In genomic region chr19:51904331-51905165, GRCh38 we compare ENCODE assay signal across 1 cellular context.
TF ChIP-seq lines count a peak whose summit lies in the region.

TSS of gene ZNF649 (minus strand) at chr19:51905017. CDS start at chr19:51900107, 4,910 bp downstream.

TF ChIP-seq in GM12878, 131 proteins besides CTCF, POLR2A, EP300 and RAD21 (continued from another document and continues in another):
- no peak for TF ChIP-seq SMAD1 (IDR thresholded peaks at IDR 0.05; ENCODE audit: low read depth, partially characterized antibody)
- TF ChIP-seq MXI1 (IDR thresholded peaks at IDR 0.05; ENCODE audit: low read depth, low read length): peak; percentile 69
- TF ChIP-seq SP1 (IDR thresholded peaks at IDR 0.05; ENCODE audit: low read depth, low read length): peak; percentile 32
- peak; percentile 91 for TF ChIP-seq NR2C1 (IDR thresholded peaks at IDR 0.05)
- TF ChIP-seq HDAC2 (IDR thresholded peaks at IDR 0.05): no peak
- TF ChIP-seq SRF (IDR thresholded peaks at IDR 0.05; ENCODE audit: low read depth in 2 of 2, low read length in 2 of 2): no peak
- no peak for TF ChIP-seq USF1 (IDR thresholded peaks at IDR 0.05; ENCODE audit: borderline replicate concordance, extremely low read length, insufficient read depth, low read depth, low read length)
- TF ChIP-seq EED (IDR thresholded peaks at IDR 0.05; ENCODE audit: low read depth): no peak
- no peak for TF ChIP-seq TCF7 (IDR thresholded peaks at IDR 0.05; ENCODE audit: borderline replicate concordance)
- no peak for TF ChIP-seq MYB (IDR thresholded peaks at IDR 0.05; ENCODE audit: borderline replicate concordance, low read depth, low read length)
- no peak for TF ChIP-seq LARP7 (IDR thresholded peaks at IDR 0.05)
- no peak for TF ChIP-seq CEBPZ (IDR thresholded peaks at IDR 0.05; ENCODE audit: low read depth, low read length)
- TF ChIP-seq RELA (IDR thresholded peaks at IDR 0.05; ENCODE audit: borderline replicate concordance, partially characterized antibody): no peak
- TF ChIP-seq TAF1 (IDR thresholded peaks at IDR 0.05; ENCODE audit: borderline replicate concordance, low read depth, low read length): peak; percentile 10; the same call in 1 of the 2 replicates
- no peak for TF ChIP-seq ZNF384 (IDR thresholded peaks at IDR 0.05; ENCODE audit: borderline replicate concordance, low read depth, low read length)
- TF ChIP-seq ZBTB40 (IDR thresholded peaks at IDR 0.05; ENCODE audit: borderline replicate concordance): no peak
- no peak for TF ChIP-seq ZNF687 (IDR thresholded peaks at IDR 0.05)
- TF ChIP-seq CREB1 (IDR thresholded peaks at IDR 0.05; ENCODE audit: low read depth): peak; percentile 63
- TF ChIP-seq JUNB (IDR thresholded peaks at IDR 0.05): no peak
- no peak for TF ChIP-seq FOXM1 (IDR thresholded peaks at IDR 0.05; ENCODE audit: low read depth, low read length)
- no peak for TF ChIP-seq ETV6 (conservative IDR thresholded peaks at IDR 0.05 in 1 of 2, IDR thresholded peaks at IDR 0.05 in 1 of 2; ENCODE audit: borderline replicate concordance in 1 of 2, low read depth in 1 of 2)
- no peak for TF ChIP-seq E2F8 (IDR thresholded peaks at IDR 0.05; ENCODE audit: low read depth, partially characterized antibody)
- peak; percentile 86 for TF ChIP-seq HCFC1 (IDR thresholded peaks at IDR 0.05; ENCODE audit: low read length)
- TF ChIP-seq CHD4 (IDR thresholded peaks at IDR 0.05): no peak
- TF ChIP-seq SREBF1 (IDR thresholded peaks at IDR 0.05; ENCODE audit: low read length): no peak
- no peak for TF ChIP-seq PAX8 (IDR thresholded peaks at IDR 0.05)
- no peak for TF ChIP-seq ZNF274 (IDR thresholded peaks at IDR 0.05; ENCODE audit: insufficient read depth, insufficient read length)
- no peak for TF ChIP-seq BCLAF1 (IDR thresholded peaks at IDR 0.05)
- TF ChIP-seq MYC (IDR thresholded peaks at IDR 0.05; ENCODE audit: insufficient read depth, insufficient read length, insufficient replicate concordance, low read length, severe bottlenecking): no peak
- no peak for TF ChIP-seq EZH2 (IDR thresholded peaks at IDR 0.05; ENCODE audit: borderline replicate concordance, control insufficient read depth, low read depth, low read length)
- no peak for TF ChIP-seq HDAC6 (IDR thresholded peaks at IDR 0.05; ENCODE audit: unreplicated experiment)
- no peak for TF ChIP-seq E4F1 (IDR thresholded peaks at IDR 0.05; ENCODE audit: borderline replicate concordance, partially characterized antibody)
- TF ChIP-seq FOS (IDR thresholded peaks at IDR 0.05; ENCODE audit: borderline replicate concordance, extremely low read depth, insufficient read length): no peak
- no peak for TF ChIP-seq NFXL1 (IDR thresholded peaks at IDR 0.05; ENCODE audit: borderline replicate concordance)
- TF ChIP-seq ZNF622 (IDR thresholded peaks at IDR 0.05): no peak
- TF ChIP-seq ATF2 (IDR thresholded peaks at IDR 0.05; ENCODE audit: low read length): no peak
- no peak for TF ChIP-seq MTA2 (IDR thresholded peaks at IDR 0.05; ENCODE audit: low read depth)
- TF ChIP-seq CHD2 (IDR thresholded peaks at IDR 0.05; ENCODE audit: borderline replicate concordance, low read depth, low read length): peak; percentile 43; the same call in 1 of the 2 replicates
- no peak for TF ChIP-seq ATF7 (IDR thresholded peaks at IDR 0.05; ENCODE audit: low read depth)
